Comparison of ENCODE assay signal across 34 cellular contexts in the genomic region with DNA sequence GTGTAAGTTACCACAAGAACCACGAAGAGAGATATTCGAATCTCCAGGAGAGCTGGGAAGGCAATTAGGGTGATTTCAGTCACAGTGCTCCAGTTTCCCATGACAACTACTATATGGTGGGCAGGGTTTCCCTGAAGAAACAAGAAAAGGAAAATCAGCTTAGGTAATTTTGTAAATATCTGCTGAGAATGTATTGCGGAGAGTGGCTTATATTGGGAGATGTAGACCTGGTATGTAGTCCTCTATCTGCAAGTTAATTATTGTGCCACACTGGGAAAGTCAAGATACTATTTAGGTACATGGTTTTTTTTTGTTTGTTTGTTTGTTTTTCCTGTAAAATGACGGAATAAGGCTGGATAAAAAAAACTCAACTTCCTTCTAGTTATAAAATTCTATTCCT. TPM values are rescaled to one million over a fixed set of nuclear protein-coding genes. Genes with fewer than 3 reads are reported as not detected.
"Had no signal": no experiment of that assay in that cellular context is flagged by ENCODE, and none has a peak within 500 bp of the region (broad histone marks: within the 10 kb centered on the region; RNA-seq: fewer than 3 reads in every experiment).

A gene with protein sequence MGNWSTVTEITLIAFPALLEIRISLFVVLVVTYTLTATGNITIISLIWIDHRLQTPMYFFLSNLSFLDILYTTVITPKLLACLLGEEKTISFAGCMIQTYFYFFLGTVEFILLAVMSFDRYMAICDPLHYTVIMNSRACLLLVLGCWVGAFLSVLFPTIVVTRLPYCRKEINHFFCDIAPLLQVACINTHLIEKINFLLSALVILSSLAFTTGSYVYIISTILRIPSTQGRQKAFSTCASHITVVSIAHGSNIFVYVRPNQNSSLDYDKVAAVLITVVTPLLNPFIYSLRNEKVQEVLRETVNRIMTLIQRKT (minus strand): TSS at position 101 of the 400 bp plus-strand sequence. CDS start 0 bp downstream, at position 101.

- ATAC-seq: effector memory CD8-positive, alpha-beta T cell; esophagus mucosa; gastroesophageal sphincter; heart left ventricle; left cardiac atrium; left lung; left ventricle myocardium superior; lower lobe of right lung; mucosa of descending colon had no signal

- H3K9me3 Mint-ChIP-seq: dendritic cell treated with granulocyte-macrophage colony-stimulating factor and Interleukin-4, amounts not matched to agents 40 ng/mL and 50 ng/mL, for 4 days; effector memory CD8-positive, alpha-beta T cell; endodermal cell; immature natural killer cell; mesothelial cell of epicardium; naive B cell had no signal

- H3K27me3 Mint-ChIP-seq: dendritic cell treated with granulocyte-macrophage colony-stimulating factor and Interleukin-4, amounts not matched to agents 40 ng/mL and 50 ng/mL, for 4 days had no signal

- H3K9me3 ChIP-seq: colonic mucosa, esophagus squamous epithelium, gastroesophageal sphincter, heart left ventricle, left lung, lower lobe of right lung, mucosa of descending colon had no signal

- H3K36me3 ChIP-seq: colonic mucosa, esophagus squamous epithelium, gastroesophageal sphincter, heart left ventricle, left lung, lower lobe of right lung had no signal

- FAIRE-seq: endometrium, frontal cortex, kidney had no signal

- H3K27ac ChIP-seq: colonic mucosa, epithelial cell of prostate, esophagus squamous epithelium, gastroesophageal sphincter, heart left ventricle, hepatocyte, left lung, lower lobe of right lung had no signal

- H3K4me1 ChIP-seq: colonic mucosa, esophagus squamous epithelium, gastroesophageal sphincter, heart left ventricle, left lung, lower lobe of right lung had no signal

- DNase-seq: colonic mucosa; cortex of kidney; effector CD8-positive, alpha-beta T cell; effector memory CD8-positive, alpha-beta T cell; endodermal cell; erythroblast; esophagus squamous epithelium; foreskin fibroblast; heart left ventricle; hypothalamus; immature natural killer cell; islet precursor cell; kidney; kidney glomerular epithelial cell; left cardiac atrium; left lung; left ventricle myocardium superior; lower lobe of right lung; mesenchymal stem cell; mucosa of descending colon; naive B cell had no signal

- H3K36me3 Mint-ChIP-seq: immature natural killer cell, mesothelial cell of epicardium, naive B cell had no signal

- H3K79me2 ChIP-seq: hepatocyte had no signal

- H3K4me1 Mint-ChIP-seq: immature natural killer cell, mesothelial cell of epicardium, naive B cell had no signal

- H3K4me2 ChIP-seq: hepatocyte had no signal

- H3K27ac Mint-ChIP-seq: dendritic cell treated with granulocyte-macrophage colony-stimulating factor and Interleukin-4, amounts not matched to agents 40 ng/mL and 50 ng/mL, for 4 days; effector memory CD8-positive, alpha-beta T cell; endodermal cell; immature natural killer cell; mesothelial cell of epicardium; naive B cell had no signal

- H2AFZ ChIP-seq: hepatocyte had no signal

- H3K27me3 ChIP-seq: colonic mucosa, esophagus squamous epithelium, hepatocyte, left lung had no signal

- H3K4me3 Mint-ChIP-seq: dendritic cell treated with granulocyte-macrophage colony-stimulating factor and Interleukin-4, amounts not matched to agents 40 ng/mL and 50 ng/mL, for 4 days; effector memory CD8-positive, alpha-beta T cell; endodermal cell; immature natural killer cell; mesothelial cell of epicardium; naive B cell had no signal

- H3K4me3 ChIP-seq: colonic mucosa, esophagus squamous epithelium, gastroesophageal sphincter, heart left ventricle, hepatocyte, left lung, lower lobe of right lung, mucosa of descending colon had no signal

RNA-seq across cellular contexts. Expression of the gene that starts here (rescaled TPM):
- total RNA-seq: colonic mucosa, dermis microvascular lymphatic vessel endothelial cell, endodermal cell, esophagus mucosa, esophagus squamous epithelium, frontal cortex, gastroesophageal sphincter, heart left ventricle, hepatocyte, kidney, left cardiac atrium, left lung, left ventricle myocardium superior, lower leg skin, lower lobe of right lung, lung microvascular endothelial cell, mesenteric fat pad, mesothelial cell of epicardium, mucosa of descending colon, myocyte had no signal
- polyA plus RNA-seq: heart left ventricle, hepatocyte, immature natural killer cell had no signal
